Comparison of ENCODE assay signal across 8 cellular contexts in genomic region chr15:93072011-93072410, GRCh38. TPM values are rescaled to one million over a fixed set of nuclear protein-coding genes. Genes with fewer than 3 reads are reported as not detected.
DNase-seq lines count a peak whose midpoint lies in the region; TF ChIP-seq lines count a peak whose summit lies in the region.

No MANE protein-coding gene starts in this region.

- H3K27me3 ChIP-seq in BLaER1: no peaks in the 10 kb centered on the region
- no peaks in the 10 kb centered on the region for H3K27me3 ChIP-seq in SJSA1 (replicated peaks)

- H3K4me2 ChIP-seq in BLaER1: peak overlapping the region; percentile 88

- H3K36me3 Mint-ChIP-seq in osteocyte (ENCODE audit: unreplicated experiment): no peaks in the 10 kb centered on the region

- H3K4me1 ChIP-seq in BLaER1 (peaks cover 87% of the 10 kb centered on the region), SJSA1 (replicated peaks) (peaks cover 22% of the 10 kb centered on the region)

- H3K27me3 Mint-ChIP-seq in osteocyte (ENCODE audit: unreplicated experiment): peaks cover 20% of the 10 kb centered on the region

- H3K9me3 ChIP-seq in BLaER1 (no peaks in the 10 kb centered on the region), SJSA1 (replicated peaks) (no peaks in the 10 kb centered on the region; the same call in 1 of the 2 replicates)

- peak overlapping the region; percentile 87 for H3K4me3 Mint-ChIP-seq in osteocyte (ENCODE audit: unreplicated experiment)

- H3K4me1 Mint-ChIP-seq in osteocyte (ENCODE audit: unreplicated experiment): peaks cover 45% of the 10 kb centered on the region

- no peak for TF ChIP-seq CTCF in osteocyte (IDR thresholded peaks at IDR 0.05)

- DNase-seq in SJSA1 (ENCODE audit: low read depth in 1 of 2, low spot score in 2 of 2) (peak in 1 of 2 experiments; percentile 58), fibroblast of peridontal ligament (ENCODE audit: extremely low read depth) (peak; percentile 85), osteocyte (ENCODE audit: extremely low spot score, unreplicated experiment) (no peak), glomerular visceral epithelial cell (ENCODE audit: extremely low spot score) (no peak), NCI-H345 treated with DMSO at 0.1 percent for 48 hours (lab: John Stamatoyannopoulos, UW; ENCODE audit: unreplicated experiment) (no peak), NCI-H187 (lab: John Stamatoyannopoulos, UW) (no peak)
- DNase-seq in NK-92 treated with Interleukin-12 subunit alpha and Interleukin-12 subunit beta, amount 100 ng/mL, for 24 hours (lab: John Stamatoyannopoulos, UW): no peak

- H3K4me3 ChIP-seq in BLaER1: peak overlapping the region; percentile 74
- peak overlapping the region; percentile 58 for H3K4me3 ChIP-seq in SJSA1

- peak overlapping the region; percentile 62 for H3K9ac ChIP-seq in BLaER1

- H3K27ac Mint-ChIP-seq in osteocyte (ENCODE audit: unreplicated experiment): peak overlapping the region; percentile 68

- no peaks in the 10 kb centered on the region for H3K9me3 Mint-ChIP-seq in osteocyte (ENCODE audit: unreplicated experiment)

- peaks cover 55% of the 10 kb centered on the region for H3K36me3 ChIP-seq in BLaER1
- 0 out of 2 replicates have a peak, but pooled peaks cover 4% of the 10 kb centered on the region for H3K36me3 ChIP-seq in SJSA1

- H4K20me1 ChIP-seq in BLaER1: peaks cover 100% of the 10 kb centered on the region

- H3K27ac ChIP-seq in BLaER1 (peak overlapping the region; percentile 52), SJSA1 (peak overlapping the region; percentile 1; the same call in 1 of the 2 replicates)

RNA-seq across cellular contexts. Expression of gene RGMA, which starts 17.0 kb away (rescaled TPM):
- 3.6 and 4.0 TPM in 2 replicates for total RNA-seq in SJSA1 (2014; rRNA removed; shearing (Covaris generic))
- 12.4 and 13.7 TPM in 2 replicates for total RNA-seq in osteocyte
